In the genomic region with DNA sequence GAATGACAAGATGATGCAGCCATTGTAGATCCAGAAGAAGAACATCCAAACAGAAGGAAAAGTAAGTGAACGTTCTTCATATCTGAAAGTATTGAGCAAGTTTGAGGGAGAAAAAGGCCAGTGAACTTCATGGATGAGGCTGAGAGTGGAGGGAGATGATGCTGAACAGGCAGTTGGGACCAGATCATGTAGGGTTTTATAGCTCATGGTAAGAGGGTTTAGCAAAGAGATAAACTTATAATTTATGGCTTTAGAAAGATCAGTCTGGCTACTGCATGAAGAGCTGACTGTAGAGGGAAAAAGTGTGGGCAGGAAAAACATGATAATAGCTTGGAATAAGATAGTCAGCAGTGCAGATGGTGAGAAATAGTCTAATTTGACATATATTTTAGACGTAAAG, we compare ENCODE assay signal across 15 cellular contexts.
DNase-seq lines count a peak whose midpoint lies in the region; ATAC-seq and TF ChIP-seq lines count a peak whose summit lies in the region.
"Had no signal": no experiment of that assay in that cellular context is flagged by ENCODE, and none has a peak within 500 bp of the region (broad histone marks: within the 10 kb centered on the region; RNA-seq: fewer than 3 reads in every experiment).

No MANE protein-coding gene starts in this region.

- no peaks in the 10 kb centered on the region for H3K9me2 ChIP-seq in SU-DHL-6 (replicated peaks; ENCODE audit: insufficient read depth, low read length)

- intact Hi-C loops in psoas muscle (cut with DNase I) = loop anchor here in 1 of 2 donors (10.0 kb wide), 1 partner anchor 383 kb away; no protein-coding TSS in a partner anchor
- intact Hi-C loops in naive thymus-derived CD4-positive, alpha-beta T cell (cut with micrococcal nuclease) = loop anchor here in 1 of 2 donors (5.0 kb wide), 1 partner anchor 44 kb away; no protein-coding TSS in a partner anchor
- intact Hi-C loops in cardiac septum (cut with DNase I) = loop anchor here (5.0 to 10.0 kb wide), 3 partner anchors 196 to 303 kb away; a partner anchor contains a TSS

- H3K9me3 ChIP-seq in SU-DHL-6 (ENCODE audit: insufficient read depth, low read length) = no peaks in the 10 kb centered on the region
- H3K9me3 ChIP-seq in psoas muscle = no peaks in the 10 kb centered on the region
- H3K9me3 ChIP-seq in naive thymus-derived CD4-positive, alpha-beta T cell (ENCODE audit: control insufficient read depth in 2 of 3, low read length in 3 of 3) = no peaks in the 10 kb centered on the region

- ATAC-seq in stimulated activated naive CD8-positive, alpha-beta T cell treated with anti-CD3 and anti-CD28 coated beads, Interleukin-15, Interleukin-2, amounts not matched to agents 100 U/mL and 50 U/mL, for 24 hours = peak; percentile 16
- ATAC-seq in stimulated activated naive CD8-positive, alpha-beta T cell treated with anti-CD3 and anti-CD28 coated beads, Interleukin-15, amount 100 ng/mL, for 72 hours = no peak
- ATAC-seq in psoas muscle = no peak
- ATAC-seq in naive thymus-derived CD4-positive, alpha-beta T cell = no peak

- H3K27me3 ChIP-seq in SU-DHL-6 (ENCODE audit: low read length) = no peaks in the 10 kb centered on the region
- no peaks in the 10 kb centered on the region for H3K27me3 ChIP-seq in psoas muscle (ENCODE audit: insufficient read depth in 3 of 3, low read length in 2 of 3)
- H3K27me3 ChIP-seq in naive thymus-derived CD4-positive, alpha-beta T cell (ENCODE audit: control insufficient read depth in 2 of 2, insufficient read depth in 2 of 2, low read length in 2 of 2) = no peaks in the 10 kb centered on the region

- no peak overlapping the region for H2AFZ ChIP-seq in SU-DHL-6 (ENCODE audit: low read depth, low read length, severe bottlenecking)

- peaks cover 24% of the 10 kb centered on the region for H3K79me2 ChIP-seq in SU-DHL-6 (ENCODE audit: insufficient read depth, low read length)

- H3K36me3 ChIP-seq in SU-DHL-6 (ENCODE audit: low read length) (0 out of 2 replicates have a peak, but pooled peaks cover 4% of the 10 kb centered on the region), psoas muscle (ENCODE audit: insufficient read depth in 1 of 2, low read depth in 1 of 2) (no peaks in the 10 kb centered on the region)
- H3K36me3 ChIP-seq in naive thymus-derived CD4-positive, alpha-beta T cell (ENCODE audit: control insufficient read depth in 2 of 3, insufficient read depth in 3 of 3, low read length in 3 of 3) = no peaks in the 10 kb centered on the region

- H3K27ac ChIP-seq in SU-DHL-6 (ENCODE audit: low read depth, low read length) (peak overlapping the region; percentile 100), psoas muscle (peak overlapping the region; percentile 89)
- H3K27ac ChIP-seq in naive thymus-derived CD4-positive, alpha-beta T cell (ENCODE audit: low read depth, low read length) = no peak overlapping the region

- H3K4me3 Mint-ChIP-seq in stimulated activated naive CD8-positive, alpha-beta T cell treated with anti-CD3 and anti-CD28 coated beads, Interleukin-15, amount 100 ng/mL, for 72 hours = no peak overlapping the region
- no peak overlapping the region for H3K4me3 Mint-ChIP-seq in naive thymus-derived CD4-positive, alpha-beta T cell
- H3K4me3 Mint-ChIP-seq: CD4-positive, alpha-beta T cell; H9 had no signal

- H3K4me1 ChIP-seq in psoas muscle = peaks cover 49% of the 10 kb centered on the region
- peaks cover 9 to 28% of the 10 kb centered on the region in 2 donors for H3K4me1 ChIP-seq in naive thymus-derived CD4-positive, alpha-beta T cell (ENCODE audit: control insufficient read depth in 2 of 2, insufficient read depth in 2 of 2, low read length in 2 of 2)

- H4K20me1 ChIP-seq in SU-DHL-6 (ENCODE audit: low read depth, low read length) = no peaks in the 10 kb centered on the region

- H3K4me3 ChIP-seq in SU-DHL-6 (ENCODE audit: insufficient read depth, low read length, poor library complexity, severe bottlenecking) (no peak overlapping the region), psoas muscle (no peak overlapping the region)
- H3K4me3 ChIP-seq in naive thymus-derived CD4-positive, alpha-beta T cell (ENCODE audit: low read length) = no peak overlapping the region

- no peaks in the 10 kb centered on the region for H3K27me3 Mint-ChIP-seq in stimulated activated naive CD8-positive, alpha-beta T cell treated with anti-CD3 and anti-CD28 coated beads, Interleukin-15, amount 100 ng/mL, for 72 hours
- peaks cover 0 to 5% (median 0%) of the 10 kb centered on the region in 5 donors for H3K27me3 Mint-ChIP-seq in naive thymus-derived CD4-positive, alpha-beta T cell
- H3K27me3 Mint-ChIP-seq: CD4-positive, alpha-beta T cell had no signal

- H3K9ac ChIP-seq in SU-DHL-6 (ENCODE audit: low read length) = peak overlapping the region; percentile 66

- WGBS in psoas muscle, 3 donors = 90 to 96% (median 95%) methylated on average over 2 of the region's 2 CpGs

- H3K27ac Mint-ChIP-seq in stimulated activated naive CD8-positive, alpha-beta T cell treated with anti-CD3 and anti-CD28 coated beads, Interleukin-15, amount 100 ng/mL, for 72 hours = no peak overlapping the region
- no peak overlapping the region for H3K27ac Mint-ChIP-seq in naive thymus-derived CD4-positive, alpha-beta T cell
- H3K27ac Mint-ChIP-seq: CD4-positive, alpha-beta T cell; H9 had no signal

- peaks cover 78% of the 10 kb centered on the region for H3F3A ChIP-seq in SU-DHL-6 (ENCODE audit: insufficient read depth)

- H3K4me1 Mint-ChIP-seq in stimulated activated naive CD8-positive, alpha-beta T cell treated with anti-CD3 and anti-CD28 coated beads, Interleukin-15, amount 100 ng/mL, for 72 hours = peaks cover 35% of the 10 kb centered on the region
- peaks cover 8 to 33% (median 19%) of the 10 kb centered on the region in 7 donors for H3K4me1 Mint-ChIP-seq in naive thymus-derived CD4-positive, alpha-beta T cell
- H3K4me1 Mint-ChIP-seq: H9 had no signal

- POLR2A ChIA-PET in naive thymus-derived CD4-positive, alpha-beta T cell (lab: Charles Lee) = no interaction called here

- no peaks in the 10 kb centered on the region for H3K9me3 Mint-ChIP-seq in stimulated activated naive CD8-positive, alpha-beta T cell treated with anti-CD3 and anti-CD28 coated beads, Interleukin-15, amount 100 ng/mL, for 72 hours
- peaks cover 0 to 2% (median 0%) of the 10 kb centered on the region in 11 donors for H3K9me3 Mint-ChIP-seq in naive thymus-derived CD4-positive, alpha-beta T cell
- H3K9me3 Mint-ChIP-seq: CD4-positive, alpha-beta T cell; H9 had no signal

- CTCF ChIA-PET in naive thymus-derived CD4-positive, alpha-beta T cell (lab: Charles Lee) = no interaction called here

- peak overlapping the region; percentile 89 for H3K4me2 ChIP-seq in SU-DHL-6 (ENCODE audit: low read depth, low read length, poor library complexity, severe bottlenecking)

- TF ChIP-seq CTCF in SU-DHL-6 (IDR thresholded peaks at IDR 0.05; ENCODE audit: insufficient read depth, low read length, poor library complexity, severe bottlenecking) (no peak), psoas muscle (IDR thresholded peaks at IDR 0.05) (no peak)

- H3K36me3 Mint-ChIP-seq in naive thymus-derived CD4-positive, alpha-beta T cell = peaks cover 0 to 7% (median 0%) of the 10 kb centered on the region in 5 donors

- no peak for DNase-seq in stimulated activated naive CD8-positive, alpha-beta T cell treated with anti-CD3 and anti-CD28 coated beads, Interleukin-15, Interleukin-2, amounts not matched to agents 100 U/mL and 50 U/mL, for 24 hours
- no peak for DNase-seq in stimulated activated naive CD8-positive, alpha-beta T cell treated with anti-CD3 and anti-CD28 coated beads, Interleukin-15, amount 100 ng/mL, for 72 hours
- DNase-seq in psoas muscle = no peak
- no peak for DNase-seq in naive thymus-derived CD4-positive, alpha-beta T cell
- no peak for DNase-seq in cardiac septum (ENCODE audit: low spot score)
- DNase-seq in iPS-NIHi11 (ENCODE audit: low spot score) = no peak
- DNase-seq: 8988T; AML-193; C1 segment of cervical spinal cord; Calu3; CD4-positive, alpha-beta T cell; DMS 273 treated with DMSO at 0.1 percent for 48 hours; GOT3; H9 had no signal
